9 cellular contexts compared by ENCODE assay signal in genomic region chr12:4118017-4118510, GRCh38.
DNase-seq lines count a peak whose midpoint lies in the region; ATAC-seq and TF ChIP-seq lines count a peak whose summit lies in the region.
"Had no signal": no experiment of that assay in that cellular context is flagged by ENCODE, and none has a peak within 500 bp of the region (broad histone marks: within the 10 kb centered on the region; RNA-seq: fewer than 3 reads in every experiment).

No MANE protein-coding gene starts in this region.

- peak overlapping the region; percentile 47 for H3K4me3 Mint-ChIP-seq in stimulated activated memory B cell treated with anti-CD40 and anti-IgM and Interleukin-4, amounts not matched to agents 10 μg/mL and 1 μg/mL and 100 μg/mL, for 72 hours

- no peak overlapping the region for H3K4me3 ChIP-seq in AG10803 (ENCODE audit: low read length)
- H3K4me3 ChIP-seq: cardiac muscle cell had no signal

- peak; percentile 37 for DNase-seq in AG10803 (ENCODE audit: low read depth)
- peak; percentile 45 for DNase-seq in SKM-1 (lab: John Stamatoyannopoulos, UW; ENCODE audit: unreplicated experiment)
- DNase-seq in foreskin keratinocyte, result peak; percentile 29 to 41
- no peak for DNase-seq in HPDE6-E6E7 (ENCODE audit: extremely low spot score)
- DNase-seq in NCI-H2227 (lab: John Stamatoyannopoulos, UW; ENCODE audit: unreplicated experiment), result no peak

- TF ChIP-seq CTCF in AG10803 (conservative IDR thresholded peaks at IDR 0.05; ENCODE audit: low read length) (no peak), foreskin keratinocyte (conservative IDR thresholded peaks at IDR 0.05) (no peak)

- H3K4me1 Mint-ChIP-seq in stimulated activated memory B cell treated with anti-CD40 and anti-IgM and Interleukin-4, amounts not matched to agents 10 μg/mL and 1 μg/mL and 100 μg/mL, for 72 hours, result peaks cover 62% of the 10 kb centered on the region

- peaks cover 37% of the 10 kb centered on the region for H3K4me1 ChIP-seq in foreskin keratinocyte

- H3K27me3 Mint-ChIP-seq in stimulated activated memory B cell treated with anti-CD40 and anti-IgM and Interleukin-4, amounts not matched to agents 10 μg/mL and 1 μg/mL and 100 μg/mL, for 72 hours, result no peaks in the 10 kb centered on the region

- ATAC-seq in GM18868 (IDR thresholded peaks at IDR 0.05; ENCODE audit: unreplicated experiment) (peak; percentile 35), HG03064 (IDR thresholded peaks at IDR 0.05; ENCODE audit: low read depth, unreplicated experiment) (peak; percentile 34), foreskin keratinocyte (no peak)
- peak; percentile 84 for ATAC-seq in stimulated activated memory B cell treated with anti-CD40 and anti-IgM and Interleukin-4, amounts not matched to agents 10 μg/mL and 1 μg/mL and 100 μg/mL, for 72 hours

- H3K27me3 ChIP-seq in foreskin keratinocyte, result no peaks in the 10 kb centered on the region

- peak overlapping the region; percentile 87 for H3K27ac Mint-ChIP-seq in stimulated activated memory B cell treated with anti-CD40 and anti-IgM and Interleukin-4, amounts not matched to agents 10 μg/mL and 1 μg/mL and 100 μg/mL, for 72 hours

- no peaks in the 10 kb centered on the region for H3K36me3 Mint-ChIP-seq in stimulated activated memory B cell treated with anti-CD40 and anti-IgM and Interleukin-4, amounts not matched to agents 10 μg/mL and 1 μg/mL and 100 μg/mL, for 72 hours

- no peaks in the 10 kb centered on the region for H3K9me3 Mint-ChIP-seq in stimulated activated memory B cell treated with anti-CD40 and anti-IgM and Interleukin-4, amounts not matched to agents 10 μg/mL and 1 μg/mL and 100 μg/mL, for 72 hours

- no peak overlapping the region for H3K27ac ChIP-seq in foreskin keratinocyte
- H3K27ac ChIP-seq: cardiac muscle cell had no signal

Comparison
In these comparisons a context has a peak if more than half of its experiments do, and no peak if none do; other contexts are left out.
1. DNase-seq: peak in AG10803 (single experiment), SKM-1 (single experiment) and foreskin keratinocyte (2 of 2); none in HPDE6-E6E7 (single experiment) and NCI-H2227 (single experiment).